Comparison of ENCODE assay signal across 1 cellular context in the genomic region with DNA sequence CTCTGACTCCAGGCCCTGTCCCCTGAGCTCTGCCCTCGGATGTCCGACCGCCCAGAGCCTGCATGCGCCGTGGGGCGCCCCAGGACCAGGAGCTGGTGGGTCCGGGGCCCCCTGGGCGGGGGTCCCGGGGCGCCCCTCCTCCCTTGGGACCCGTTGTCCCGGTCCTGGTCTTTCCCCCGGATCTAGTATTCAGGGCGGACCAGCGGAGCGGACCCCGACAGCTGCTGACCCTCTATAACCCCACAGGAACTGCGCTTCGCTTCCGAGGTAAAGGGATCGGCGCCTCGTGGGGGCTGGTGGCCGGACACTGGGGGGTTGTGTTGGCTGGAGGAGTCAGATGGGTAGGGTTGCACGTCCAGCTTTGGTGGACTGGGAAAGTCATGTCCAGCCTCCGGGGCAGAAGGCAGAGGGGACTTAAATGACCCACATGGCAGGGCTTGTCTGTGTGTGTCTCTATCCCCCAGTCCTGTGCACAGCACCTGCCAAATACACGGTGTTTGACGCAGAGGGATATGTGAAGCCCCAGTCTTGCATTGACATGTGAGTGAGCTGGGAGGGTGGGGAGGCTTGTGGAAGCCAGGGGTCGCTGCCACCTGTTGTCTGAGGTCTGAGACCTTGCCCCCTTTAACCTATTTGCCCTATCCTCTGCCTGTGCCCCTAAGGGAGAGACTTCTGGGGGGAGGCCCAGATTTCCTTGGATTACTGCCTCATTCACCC.
A peak's percentile ranks its signal among the peaks of the same experiment; 100 is the strongest.
TF ChIP-seq lines count a peak whose summit lies in the region.

No MANE protein-coding gene starts in this region.

TF ChIP-seq in K562, 482 proteins besides CTCF, POLR2A, EP300 and RAD21 (continued from another document):
- TF ChIP-seq, protein P1, sequence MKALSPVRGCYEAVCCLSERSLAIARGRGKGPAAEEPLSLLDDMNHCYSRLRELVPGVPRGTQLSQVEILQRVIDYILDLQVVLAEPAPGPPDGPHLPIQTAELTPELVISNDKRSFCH (CRISPR knock-in tag; IDR thresholded peaks at IDR 0.05): no peak
- TF ChIP-seq, protein P1 (tag; IDR thresholded peaks at IDR 0.05): no peak
- TF ChIP-seq KDM5B (IDR thresholded peaks at IDR 0.05; ENCODE audit: insufficient replicate concordance, low read depth, low read length) (peak; percentile 2), U2AF2 (optimal IDR thresholded peaks at IDR 0.05; ENCODE audit: low read depth, low read length) (no peak), BRD4 (IDR thresholded peaks at IDR 0.05) (no peak), KHSRP (IDR thresholded peaks at IDR 0.05) (no peak), ZNF644 (tag; IDR thresholded peaks at IDR 0.05; ENCODE audit: low read depth) (no peak), ZFX (CRISPR knock-in tag; IDR thresholded peaks at IDR 0.05) (peak; percentile 4; the same call in 1 of the 2 replicates)
- TF ChIP-seq, protein P2, sequence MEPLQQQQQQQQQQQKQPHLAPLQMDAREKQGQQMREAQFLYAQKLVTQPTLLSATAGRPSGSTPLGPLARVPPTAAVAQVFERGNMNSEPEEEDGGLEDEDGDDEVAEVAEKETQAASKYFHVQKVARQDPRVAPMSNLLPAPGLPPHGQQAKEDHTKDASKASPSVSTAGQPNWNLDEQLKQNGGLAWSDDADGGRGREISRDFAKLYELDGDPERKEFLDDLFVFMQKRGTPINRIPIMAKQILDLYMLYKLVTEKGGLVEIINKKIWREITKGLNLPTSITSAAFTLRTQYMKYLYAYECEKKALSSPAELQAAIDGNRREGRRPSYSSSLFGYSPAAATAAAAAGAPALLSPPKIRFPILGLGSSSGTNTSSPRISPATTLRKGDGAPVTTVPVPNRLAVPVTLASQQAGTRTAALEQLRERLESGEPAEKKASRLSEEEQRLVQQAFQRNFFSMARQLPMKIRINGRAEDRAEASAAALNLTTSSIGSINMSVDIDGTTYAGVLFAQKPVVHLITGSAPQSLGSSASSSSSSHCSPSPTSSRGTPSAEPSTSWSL (CRISPR knock-in tag; IDR thresholded peaks at IDR 0.05; ENCODE audit: borderline replicate concordance): no peak
- TF ChIP-seq, protein P3, sequence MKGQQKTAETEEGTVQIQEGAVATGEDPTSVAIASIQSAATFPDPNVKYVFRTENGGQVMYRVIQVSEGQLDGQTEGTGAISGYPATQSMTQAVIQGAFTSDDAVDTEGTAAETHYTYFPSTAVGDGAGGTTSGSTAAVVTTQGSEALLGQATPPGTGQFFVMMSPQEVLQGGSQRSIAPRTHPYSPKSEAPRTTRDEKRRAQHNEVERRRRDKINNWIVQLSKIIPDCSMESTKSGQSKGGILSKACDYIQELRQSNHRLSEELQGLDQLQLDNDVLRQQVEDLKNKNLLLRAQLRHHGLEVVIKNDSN (CRISPR knock-in tag; IDR thresholded peaks at IDR 0.05): no peak
- TF ChIP-seq, protein P4, sequence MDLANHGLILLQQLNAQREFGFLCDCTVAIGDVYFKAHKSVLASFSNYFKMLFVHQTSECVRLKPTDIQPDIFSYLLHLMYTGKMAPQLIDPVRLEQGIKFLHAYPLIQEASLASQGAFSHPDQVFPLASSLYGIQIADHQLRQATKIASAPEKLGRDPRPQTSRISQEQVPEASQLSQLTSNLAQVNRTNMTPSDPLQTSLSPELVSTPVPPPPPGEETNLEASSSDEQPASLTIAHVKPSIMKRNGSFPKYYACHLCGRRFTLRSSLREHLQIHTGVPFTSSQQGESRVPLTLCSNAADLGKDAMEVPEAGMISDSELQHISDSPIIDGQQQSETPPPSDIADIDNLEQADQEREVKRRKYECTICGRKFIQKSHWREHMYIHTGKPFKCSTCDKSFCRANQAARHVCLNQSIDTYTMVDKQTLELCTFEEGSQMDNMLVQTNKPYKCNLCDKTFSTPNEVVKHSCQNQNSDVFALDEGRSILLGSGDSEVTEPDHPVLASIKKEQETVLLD (IDR thresholded peaks at IDR 0.05): peak; percentile 31; the same call in 1 of the 2 replicates
